ENCODE assay signal across 8 cellular contexts in genomic region chr9:128757602-128758001, GRCh38.
"Had no signal": no experiment of that assay in that cellular context is flagged by ENCODE, and none has a peak within 500 bp of the region (broad histone marks: within the 10 kb centered on the region; RNA-seq: fewer than 3 reads in every experiment).

No MANE protein-coding gene starts in this region.

- H3K4me1 ChIP-seq: HAP-1 had no signal

- H3K36me3 ChIP-seq: HAP-1 had no signal

- H3K9me3 ChIP-seq: HAP-1 had no signal

- DNase-seq: GM23248, GOT3, H7, IMR-90, KBM-7 had no signal

- H3K4me3 ChIP-seq: GM23248, HAP-1 had no signal

- H3K27ac ChIP-seq: GM23248, HL-60, KMS-11 had no signal
